ENCODE assay signal across 16 cellular contexts in genomic region chr11:18669629-18670162, GRCh38. TPM values are rescaled to one million over a fixed set of nuclear protein-coding genes. Genes with fewer than 3 reads are reported as not detected.
DNase-seq lines count a peak whose midpoint lies in the region; ATAC-seq and TF ChIP-seq lines count a peak whose summit lies in the region.
"Had no signal": no experiment of that assay in that cellular context is flagged by ENCODE, and none has a peak within 500 bp of the region (broad histone marks: within the 10 kb centered on the region; RNA-seq: fewer than 3 reads in every experiment).

No MANE protein-coding gene starts in this region.

- no peak for ATAC-seq in GM18867 (IDR thresholded peaks at IDR 0.05; ENCODE audit: unreplicated experiment)
- ATAC-seq in HG03460 (IDR thresholded peaks at IDR 0.05; ENCODE audit: unreplicated experiment), result no peak
- ATAC-seq: right cardiac atrium had no signal

- CTCF ChIA-PET in CD8-positive, alpha-beta memory T cell (lab: Charles Lee), result interaction anchor here (1.4 to 1.5 kb wide), 3 partner anchors 35 to 62 kb away, joined by 3 to 4 read pairs (median 3); no protein-coding TSS in a partner anchor
- CTCF ChIA-PET in PC-9 (lab: Charles Lee), result interaction anchor here (0.6 kb wide), 1 partner anchor 9 kb away, joined by 5 read pairs; no protein-coding TSS in a partner anchor
- CTCF ChIA-PET in OCI-LY7 (lab: Charles Lee; ENCODE audit: unreplicated experiment), result no interaction called here
- CTCF ChIA-PET in RWPE1 (lab: Yijun Ruan, JAX), result interaction anchor here (1.0 kb wide), 1 partner anchor 18 kb away, joined by 4 read pairs; no protein-coding TSS in a partner anchor

- H3K27ac Mint-ChIP-seq in CD8-positive, alpha-beta memory T cell, result peak overlapping the region; percentile 36 to 92 (median 74)

- peak overlapping the region; percentile 0; the same call in 1 of the 2 replicates for H2AFZ ChIP-seq in PC-9
- H2AFZ ChIP-seq in OCI-LY7 (ENCODE audit: low read length), result no peak overlapping the region

- POLR2A ChIA-PET in CD8-positive, alpha-beta memory T cell (lab: Charles Lee), result no interaction called here
- POLR2A ChIA-PET in PC-9 (lab: Charles Lee; ENCODE audit: unreplicated experiment) (interaction anchor here (0.6 kb wide), 1 partner anchor 248 kb away, joined by 6 read pairs; no protein-coding TSS in a partner anchor), OCI-LY7 (lab: Charles Lee) (no interaction called here), RWPE1 (lab: Yijun Ruan, JAX; ENCODE audit: low non-redundant PET) (no interaction called here)

- H3K27me3 ChIP-seq in CD8-positive, alpha-beta memory T cell (ENCODE audit: insufficient read depth, low read length, poor library complexity, severe bottlenecking), result no peaks in the 10 kb centered on the region
- H3K27me3 ChIP-seq in PC-9 (ENCODE audit: insufficient read depth, low read depth), result no peaks in the 10 kb centered on the region
- H3K27me3 ChIP-seq: BLaER1 treated with 17β-estradiol and CSF1 and Interleukin-3, amounts not matched to agents 10 nM and 100 nM had no signal

- no TSS peak for BruUV-seq in PC-9 (replicated peaks; lab: Mats Ljungman, UMichigan)
- BruUV-seq in OCI-LY7 (replicated peaks; lab: Mats Ljungman, UMichigan), result no TSS peak

- H3F3A ChIP-seq in PC-9 (ENCODE audit: insufficient read depth, low read depth), result peaks cover 35% of the 10 kb centered on the region

- peaks cover 33% of the 10 kb centered on the region for H3K4me1 ChIP-seq in CD8-positive, alpha-beta memory T cell (ENCODE audit: insufficient read depth, low read length)
- H3K4me1 ChIP-seq in PC-9 (replicated peaks; ENCODE audit: insufficient read depth) (peaks cover 59% of the 10 kb centered on the region), OCI-LY7 (ENCODE audit: insufficient read depth, low read length, poor library complexity, severe bottlenecking) (no peaks in the 10 kb centered on the region)

- H3K9me3 ChIP-seq in CD8-positive, alpha-beta memory T cell (ENCODE audit: low read length), result no peaks in the 10 kb centered on the region
- H3K9me3 ChIP-seq in PC-9 (ENCODE audit: insufficient read depth, low read depth) (no peaks in the 10 kb centered on the region), OCI-LY7 (ENCODE audit: low read length) (no peaks in the 10 kb centered on the region)

- TF ChIP-seq CTCF in PC-9 (conservative IDR thresholded peaks at IDR 0.05) (no peak), OCI-LY7 (conservative IDR thresholded peaks at IDR 0.05; ENCODE audit: low read length) (no peak), RWPE1 (conservative IDR thresholded peaks at IDR 0.05; ENCODE audit: low read depth) (no peak)

- H3K4me1 Mint-ChIP-seq in CD8-positive, alpha-beta memory T cell, result peaks cover 39 to 57% (median 49%) of the 10 kb centered on the region in 3 donors

- no peak overlapping the region for H3K4me3 ChIP-seq in CD8-positive, alpha-beta memory T cell (ENCODE audit: low read length)
- H3K4me3 ChIP-seq in PC-9, result peak overlapping the region; percentile 24; the same call in 1 of the 2 replicates
- no peak overlapping the region for H3K4me3 ChIP-seq in OCI-LY7 (ENCODE audit: low read depth, low read length, poor library complexity, severe bottlenecking)
- H3K4me3 ChIP-seq: BLaER1 treated with 17β-estradiol and CSF1 and Interleukin-3, amounts not matched to agents 10 nM and 100 nM had no signal

- no peaks in the 10 kb centered on the region for H3K36me3 ChIP-seq in CD8-positive, alpha-beta memory T cell (ENCODE audit: insufficient read depth, low read length)
- H3K36me3 ChIP-seq in PC-9 (ENCODE audit: low read depth) (no peaks in the 10 kb centered on the region), OCI-LY7 (ENCODE audit: insufficient read depth, low read length) (no peaks in the 10 kb centered on the region)
- H3K36me3 ChIP-seq: BLaER1 treated with 17β-estradiol and CSF1 and Interleukin-3, amounts not matched to agents 10 nM and 100 nM had no signal

- peak overlapping the region in 5 of 7 donors; percentile 2 to 71 (median 30) for H3K4me3 Mint-ChIP-seq in CD8-positive, alpha-beta memory T cell
- H3K4me3 Mint-ChIP-seq: neural crest cell had no signal

- H3K27me3 Mint-ChIP-seq in CD8-positive, alpha-beta memory T cell, result peaks cover 0 to 1% of the 10 kb centered on the region in 2 donors

- intact Hi-C loops in PC-9 (cut with micrococcal nuclease; ENCODE audit: unreplicated experiment), result loop anchor here (2.0 kb wide), 1 partner anchor 35 kb away; the partner anchor contains the start of gene SPTY2D1
- intact Hi-C loops in OCI-LY7 (cut with micrococcal nuclease; ENCODE audit: unreplicated experiment), result no loop called here

- no peaks in the 10 kb centered on the region for H3K9me2 ChIP-seq in PC-9 (ENCODE audit: insufficient read depth)
- no peaks in the 10 kb centered on the region for H3K9me2 ChIP-seq in OCI-LY7 (ENCODE audit: insufficient read depth, low read length)

- H4K20me1 ChIP-seq in PC-9 (ENCODE audit: insufficient read depth), result no peaks in the 10 kb centered on the region
- no peaks in the 10 kb centered on the region for H4K20me1 ChIP-seq in OCI-LY7 (ENCODE audit: insufficient read depth, low read length)
- H4K20me1 ChIP-seq: BLaER1 treated with 17β-estradiol and CSF1 and Interleukin-3, amounts not matched to agents 10 nM and 100 nM had no signal

- no peaks in the 10 kb centered on the region for H3K9me3 Mint-ChIP-seq in CD8-positive, alpha-beta memory T cell
- H3K9me3 Mint-ChIP-seq: neural crest cell had no signal

- DNase-seq in A172 (ENCODE audit: low spot score), result peak; percentile 37
- no peak for DNase-seq in CD8-positive, alpha-beta memory T cell
- DNase-seq in PC-9, result peak in 1 of 2 experiments; percentile 46
- DNase-seq in epithelial cell of prostate (ENCODE audit: low read depth, low spot score), result no peak
- no peak for DNase-seq in OCI-LY7 (ENCODE audit: low spot score)
- no peak for DNase-seq in RWPE1 (ENCODE audit: low spot score)
- DNase-seq: anterior cingulate cortex; cortex of kidney; NCI-H446 treated with DMSO at 0.1 percent for 48 hours; right cardiac atrium; stimulated activated CD4-positive, alpha-beta T cell treated with anti-CD3 and anti-CD28 coated beads, Interleukin-4, amount 100 ng/mL, for 1 hour had no signal

- H3K36me3 Mint-ChIP-seq in CD8-positive, alpha-beta memory T cell, result no peaks in the 10 kb centered on the region

- H3K4me2 ChIP-seq in PC-9, result peak overlapping the region; percentile 75
- no peak overlapping the region for H3K4me2 ChIP-seq in OCI-LY7 (ENCODE audit: low read length)

- H3K79me2 ChIP-seq in PC-9 (ENCODE audit: low read depth) (no peaks in the 10 kb centered on the region), OCI-LY7 (ENCODE audit: insufficient read depth, low read depth, low read length) (no peaks in the 10 kb centered on the region)

- H3K27ac ChIP-seq in CD8-positive, alpha-beta memory T cell (ENCODE audit: low read depth, low read length), result no peak overlapping the region
- H3K27ac ChIP-seq in PC-9 (peak overlapping the region; percentile 85), epithelial cell of prostate (peak overlapping the region; percentile 89), OCI-LY7 (ENCODE audit: low read depth, low read length, poor library complexity, severe bottlenecking) (no peak overlapping the region), RWPE1 (no peak overlapping the region)

RNA-seq across cellular contexts. Expression of gene TMEM86A, which starts 28.9 kb away (rescaled TPM):
- 1.7 and 2.8 TPM in 2 replicates for total RNA-seq in A172 (2014; rRNA removed; shearing (Covaris generic))
- 1 to 10 TPM; 1.0 to 1.3 TPM for total RNA-seq in CD8-positive, alpha-beta memory T cell
- 0.54 TPM for polyA plus RNA-seq in CD8-positive, alpha-beta memory T cell
- 1.4 and 2.1 TPM in 2 replicates for total RNA-seq in PC-9 (2021)
- 0.39 and 0.92 TPM in 2 replicates for total RNA-seq in OCI-LY7 (2014; rRNA removed; shearing (Covaris generic))
- 1.2 and 2.7 TPM in 2 replicates for total RNA-seq in OCI-LY7 (2022)

RNA-seq across cellular contexts. Expression of gene SPTY2D1, which starts 35.6 kb away (rescaled TPM):
- 21.0 and 26.3 TPM in 2 replicates for total RNA-seq in A172 (2014; rRNA removed; shearing (Covaris generic))
- total RNA-seq in CD8-positive, alpha-beta memory T cell, result 10 to 100 TPM; 23.7 to 27.3 TPM
- 10.6 TPM for polyA plus RNA-seq in CD8-positive, alpha-beta memory T cell
- total RNA-seq in PC-9 (2021) (22.3 and 23.7 TPM in 2 replicates), OCI-LY7 (2022) (15.8 and 16.9 TPM in 2 replicates)
- 15.6 and 15.8 TPM in 2 replicates for total RNA-seq in OCI-LY7 (2014; rRNA removed; shearing (Covaris generic))

RNA-seq across cellular contexts. Expression of gene IGSF22, which starts 56.3 kb away (rescaled TPM):
- not detected in 2 replicates for total RNA-seq in A172 (2014; rRNA removed; shearing (Covaris generic))
- under 1 TPM; 0.20 to 0.33 TPM for total RNA-seq in CD8-positive, alpha-beta memory T cell
- 6.1 TPM for polyA plus RNA-seq in CD8-positive, alpha-beta memory T cell
- total RNA-seq in PC-9 (2021) (0.33 and 0.63 TPM in 2 replicates), OCI-LY7 (2022) (not detected in 2 replicates)
- not detected in 2 replicates for total RNA-seq in OCI-LY7 (2014; rRNA removed; shearing (Covaris generic))
- polyA plus RNA-seq: fibroblast of lung had no signal

Comparison
In these comparisons a context has a peak if more than half of its experiments do, and no peak if none do; other contexts are left out.
1. H3K27ac ChIP-seq: peak in PC-9 (single experiment) and epithelial cell of prostate (single experiment); none in CD8-positive, alpha-beta memory T cell (single experiment), OCI-LY7 (single experiment) and RWPE1 (single experiment).